24 cellular contexts compared by ENCODE assay signal in genomic region chr11:21894492-21894891, GRCh38.
DNase-seq lines count a peak whose midpoint lies in the region; ATAC-seq and TF ChIP-seq lines count a peak whose summit lies in the region.
"Had no signal": no experiment of that assay in that cellular context is flagged by ENCODE, and none has a peak within 500 bp of the region (broad histone marks: within the 10 kb centered on the region; RNA-seq: fewer than 3 reads in every experiment).

No MANE protein-coding gene starts in this region.

- ATAC-seq in SK-N-SH treated with all-trans-retinoic acid at 6 μM for 48 hours (no peak), HG03565 (IDR thresholded peaks at IDR 0.05; ENCODE audit: unreplicated experiment) (no peak)
- ATAC-seq: A549, GM12878 had no signal

- DNase-seq in BE2C (peak; percentile 6), NCI-H82 treated with DMSO at 0.1 percent for 48 hours (lab: John Stamatoyannopoulos, UW; ENCODE audit: unreplicated experiment) (peak; percentile 46), SK-N-DZ (ENCODE audit: low spot score) (peak; percentile 99), Peyer's patch (no peak), NCI-H2171 (lab: John Stamatoyannopoulos, UW) (no peak)
- DNase-seq: AML-193; C1 segment of cervical spinal cord; CD4-positive, alpha-beta memory T cell; CD4-positive, CD25-positive, alpha-beta regulatory T cell; CD8-positive, alpha-beta memory T cell; COR-L47; DMS 273 treated with DMSO at 0.1 percent for 48 hours; DMS153; DMS53; DMS79; DND-41; EL; GDM1 had no signal

- TF ChIP-seq CTCF in BE2C (IDR thresholded peaks at IDR 0.05; ENCODE audit: low read depth, low read length), result no peak
- TF ChIP-seq CTCF in Peyer's patch (IDR thresholded peaks at IDR 0.05), result no peak

- no peak overlapping the region for H3K27ac ChIP-seq in Peyer's patch
- H3K27ac ChIP-seq: 22Rv1, A549, BLaER1 had no signal

- TF ChIP-seq POLR2A in Peyer's patch (IDR thresholded peaks at IDR 0.05), result no peak

- H3K27me3 ChIP-seq in BE2C (no peaks in the 10 kb centered on the region), Peyer's patch (no peaks in the 10 kb centered on the region)
- H3K27me3 ChIP-seq: BLaER1 had no signal

- H3K4me3 ChIP-seq in BE2C (ENCODE audit: low read depth, low read length) (no peak overlapping the region), Peyer's patch (no peak overlapping the region)
- H3K4me3 ChIP-seq: A549, BLaER1, GM12878 had no signal

- no peaks in the 10 kb centered on the region for H3K9me3 ChIP-seq in BE2C
- H3K9me3 ChIP-seq in Peyer's patch, result no peaks in the 10 kb centered on the region
- H3K9me3 ChIP-seq: A549, BLaER1 had no signal

- H3K36me3 ChIP-seq in BE2C (no peaks in the 10 kb centered on the region), Peyer's patch (no peaks in the 10 kb centered on the region)
- H3K36me3 ChIP-seq: BLaER1 had no signal

- H3K4me1 ChIP-seq in BE2C (peaks cover 12% of the 10 kb centered on the region), Peyer's patch (no peaks in the 10 kb centered on the region)
- H3K4me1 ChIP-seq: BLaER1 had no signal

TF ChIP-seq in SK-N-SH treated with all-trans-retinoic acid at 6 μM for 48 hours, 23 proteins besides CTCF, POLR2A, EP300 and RAD21:
- TF ChIP-seq ZFP30 (CRISPR knock-in tag; IDR thresholded peaks at IDR 0.05) (no peak), PPARA (CRISPR knock-in tag; IDR thresholded peaks at IDR 0.05; ENCODE audit: borderline replicate concordance) (no peak), ZNF565 (CRISPR knock-in tag; conservative IDR thresholded peaks at IDR 0.05; ENCODE audit: low read depth) (no peak), TCF4 (CRISPR knock-in tag; IDR thresholded peaks at IDR 0.05; ENCODE audit: borderline replicate concordance) (peak; percentile 58), ISL1 (CRISPR knock-in tag; IDR thresholded peaks at IDR 0.05) (no peak)
- TF ChIP-seq, protein P1, sequence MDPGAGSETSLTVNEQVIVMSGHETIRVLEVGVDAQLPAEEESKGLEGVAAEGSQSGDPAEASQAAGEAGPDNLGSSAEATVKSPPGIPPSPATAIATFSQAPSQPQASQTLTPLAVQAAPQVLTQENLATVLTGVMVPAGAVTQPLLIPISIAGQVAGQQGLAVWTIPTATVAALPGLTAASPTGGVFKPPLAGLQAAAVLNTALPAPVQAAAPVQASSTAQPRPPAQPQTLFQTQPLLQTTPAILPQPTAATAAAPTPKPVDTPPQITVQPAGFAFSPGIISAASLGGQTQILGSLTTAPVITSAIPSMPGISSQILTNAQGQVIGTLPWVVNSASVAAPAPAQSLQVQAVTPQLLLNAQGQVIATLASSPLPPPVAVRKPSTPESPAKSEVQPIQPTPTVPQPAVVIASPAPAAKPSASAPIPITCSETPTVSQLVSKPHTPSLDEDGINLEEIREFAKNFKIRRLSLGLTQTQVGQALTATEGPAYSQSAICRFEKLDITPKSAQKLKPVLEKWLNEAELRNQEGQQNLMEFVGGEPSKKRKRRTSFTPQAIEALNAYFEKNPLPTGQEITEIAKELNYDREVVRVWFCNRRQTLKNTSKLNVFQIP (CRISPR knock-in tag; IDR thresholded peaks at IDR 0.05; ENCODE audit: borderline replicate concordance, low read depth), result no peak
- TF ChIP-seq, protein P2, sequence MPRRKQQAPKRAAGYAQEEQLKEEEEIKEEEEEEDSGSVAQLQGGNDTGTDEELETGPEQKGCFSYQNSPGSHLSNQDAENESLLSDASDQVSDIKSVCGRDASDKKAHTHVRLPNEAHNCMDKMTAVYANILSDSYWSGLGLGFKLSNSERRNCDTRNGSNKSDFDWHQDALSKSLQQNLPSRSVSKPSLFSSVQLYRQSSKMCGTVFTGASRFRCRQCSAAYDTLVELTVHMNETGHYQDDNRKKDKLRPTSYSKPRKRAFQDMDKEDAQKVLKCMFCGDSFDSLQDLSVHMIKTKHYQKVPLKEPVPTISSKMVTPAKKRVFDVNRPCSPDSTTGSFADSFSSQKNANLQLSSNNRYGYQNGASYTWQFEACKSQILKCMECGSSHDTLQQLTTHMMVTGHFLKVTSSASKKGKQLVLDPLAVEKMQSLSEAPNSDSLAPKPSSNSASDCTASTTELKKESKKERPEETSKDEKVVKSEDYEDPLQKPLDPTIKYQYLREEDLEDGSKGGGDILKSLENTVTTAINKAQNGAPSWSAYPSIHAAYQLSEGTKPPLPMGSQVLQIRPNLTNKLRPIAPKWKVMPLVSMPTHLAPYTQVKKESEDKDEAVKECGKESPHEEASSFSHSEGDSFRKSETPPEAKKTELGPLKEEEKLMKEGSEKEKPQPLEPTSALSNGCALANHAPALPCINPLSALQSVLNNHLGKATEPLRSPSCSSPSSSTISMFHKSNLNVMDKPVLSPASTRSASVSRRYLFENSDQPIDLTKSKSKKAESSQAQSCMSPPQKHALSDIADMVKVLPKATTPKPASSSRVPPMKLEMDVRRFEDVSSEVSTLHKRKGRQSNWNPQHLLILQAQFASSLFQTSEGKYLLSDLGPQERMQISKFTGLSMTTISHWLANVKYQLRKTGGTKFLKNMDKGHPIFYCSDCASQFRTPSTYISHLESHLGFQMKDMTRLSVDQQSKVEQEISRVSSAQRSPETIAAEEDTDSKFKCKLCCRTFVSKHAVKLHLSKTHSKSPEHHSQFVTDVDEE (CRISPR knock-in tag; IDR thresholded peaks at IDR 0.05), result peak; percentile 54; the same call in 1 of the 2 replicates
TF ChIP-seq in SK-N-SH treated with all-trans-retinoic acid at 6 μM for 48 hours: peak in this region for 2.

Comparison
In these comparisons a context has a peak if more than half of its experiments do, and no peak if none do; other contexts are left out.
1. DNase-seq: peak in BE2C (single experiment), NCI-H82 treated with DMSO at 0.1 percent for 48 hours (single experiment) and SK-N-DZ (single experiment); none in Peyer's patch (0 of 3) and NCI-H2171 (single experiment).